Comparison of ENCODE assay signal across 16 cellular contexts in the genomic region with DNA sequence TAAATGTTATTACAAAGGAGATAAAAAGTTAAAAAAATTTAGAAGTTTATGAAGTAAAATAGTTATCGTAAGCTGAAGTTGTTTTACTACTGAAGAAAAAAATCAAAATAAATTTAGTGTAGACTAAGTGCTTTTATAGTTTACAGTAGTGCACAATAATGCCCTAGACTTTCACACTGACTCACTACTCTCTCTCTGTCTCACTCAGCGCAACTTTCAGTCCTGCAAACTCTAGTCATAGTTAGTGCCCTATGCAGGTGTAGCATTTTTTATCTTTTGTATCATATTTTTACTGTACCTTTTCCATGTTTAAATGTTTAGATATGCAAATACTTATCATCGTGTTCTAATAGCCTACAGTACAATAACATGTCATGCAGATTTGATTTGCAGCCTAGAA. TPM values are rescaled to one million over a fixed set of nuclear protein-coding genes. Genes with fewer than 3 reads are reported as not detected.
A peak's percentile ranks its signal among the peaks of the same experiment; 100 is the strongest.
DNase-seq lines count a peak whose midpoint lies in the region; ATAC-seq lines count a peak whose summit lies in the region.
"Had no signal": no experiment of that assay in that cellular context is flagged by ENCODE, and none has a peak within 500 bp of the region (broad histone marks: within the 10 kb centered on the region; RNA-seq: fewer than 3 reads in every experiment).

No MANE protein-coding gene starts in this region.

- no peaks in the 10 kb centered on the region for H3K36me3 ChIP-seq in SJCRH30
- H3K36me3 ChIP-seq: stomach had no signal

- H3K9me3 ChIP-seq in SJCRH30 (replicated peaks): no peaks in the 10 kb centered on the region
- H3K9me3 ChIP-seq: stomach had no signal

- no peak overlapping the region for H3K27ac ChIP-seq in SJCRH30
- H3K27ac ChIP-seq: stomach had no signal

- ATAC-seq in GM18870 (IDR thresholded peaks at IDR 0.05; ENCODE audit: unreplicated experiment) (peak; percentile 95), GM21515 (IDR thresholded peaks at IDR 0.05; ENCODE audit: unreplicated experiment) (peak; percentile 72), HG02973 (IDR thresholded peaks at IDR 0.05; ENCODE audit: unreplicated experiment) (peak; percentile 97), HG03575 (IDR thresholded peaks at IDR 0.05; ENCODE audit: extremely low read depth, insufficient number of reproducible peaks, low FRiP score, unreplicated experiment) (peak; percentile 73)
- ATAC-seq: WTC11 had no signal

- no peak overlapping the region for H3K4me3 ChIP-seq in SJCRH30
- H3K4me3 ChIP-seq: stomach had no signal

- no peaks in the 10 kb centered on the region for H3K27me3 ChIP-seq in SJCRH30
- H3K27me3 ChIP-seq: stomach had no signal

- H3K4me1 ChIP-seq in SJCRH30: no peaks in the 10 kb centered on the region
- H3K4me1 ChIP-seq: stomach had no signal

- DNase-seq in SJCRH30 (no peak), anterior cingulate cortex (lab: John Stamatoyannopoulos, UW) (no peak)
- DNase-seq in activated effector memory CD4-positive, alpha-beta T cell treated with Interleukin-2 at 50 U/mL for 16 hours: no peak
- DNase-seq: C1 segment of cervical spinal cord, cerebellar nuclear complex, DMS79 treated with DMSO at 0.1 percent for 48 hours, KBM-7, NCI-H345, occipital lobe, stomach, SW 1271 had no signal

RNA-seq across cellular contexts. Expression of a gene that starts 17.7 kb away (rescaled TPM):
- total RNA-seq in SJCRH30 (2014; rRNA removed; shearing (Covaris generic)): 11.1 and 13.1 TPM in 2 replicates
